Comparison of ENCODE assay signal across 8 cellular contexts in genomic region chrX:119234931-119235555, GRCh38. TPM values are rescaled to one million over a fixed set of nuclear protein-coding genes. Genes with fewer than 3 reads are reported as not detected.
DNase-seq lines count a peak whose midpoint lies in the region; FAIRE-seq and TF ChIP-seq lines count a peak whose summit lies in the region.

No MANE protein-coding gene starts in this region.

- FAIRE-seq in HTR-8/SVneo (lab: Jason Lieb, UNC): no peak

- TF ChIP-seq POLR2A in adrenal gland (IDR thresholded peaks at IDR 0.05): no peak

- H3K9me3 Mint-ChIP-seq in T-helper 1 cell treated with Interleukin-12 subunit alpha and Interleukin-12 subunit beta and Interleukin-4 antibody, amounts not matched to agents 30 μg/mL and 1 μg/mL, for 36 hours: no peaks in the 10 kb centered on the region

- no peak for TF ChIP-seq CTCF in adrenal gland (IDR thresholded peaks at IDR 0.05)

- peaks cover 34% of the 10 kb centered on the region for H3K27me3 Mint-ChIP-seq in T-helper 1 cell treated with Interleukin-12 subunit alpha and Interleukin-12 subunit beta and Interleukin-4 antibody, amounts not matched to agents 30 μg/mL and 1 μg/mL, for 36 hours (ENCODE audit: low read depth)

- H3K4me1 Mint-ChIP-seq in T-helper 1 cell treated with Interleukin-12 subunit alpha and Interleukin-12 subunit beta and Interleukin-4 antibody, amounts not matched to agents 30 μg/mL and 1 μg/mL, for 36 hours (ENCODE audit: low read depth): peaks cover 22% of the 10 kb centered on the region

- no peaks in the 10 kb centered on the region for H3K9me3 ChIP-seq in adrenal gland (replicated peaks in 1 of 3)
- peaks cover 5% of the 10 kb centered on the region for H3K9me3 ChIP-seq in iPS-18c (ENCODE audit: control insufficient read depth, insufficient read depth, low read length)
- no peaks in the 10 kb centered on the region for H3K9me3 ChIP-seq in subcutaneous abdominal adipose tissue (ENCODE audit: control insufficient read depth in 5 of 5, low read length in 5 of 5)

- H3K4me1 ChIP-seq in adrenal gland (replicated peaks in 1 of 2) (peaks cover 0 to 4% of the 10 kb centered on the region in 2 donors), subcutaneous abdominal adipose tissue (ENCODE audit: control insufficient read depth in 5 of 5, insufficient read depth in 5 of 5, low read length in 5 of 5) (peaks cover 0 to 40% (median 31%) of the 10 kb centered on the region in 5 donors)

- H3K9ac ChIP-seq in subcutaneous abdominal adipose tissue (ENCODE audit: low read length in 5 of 5): peak overlapping the region in 1 of 5 donors; percentile 58

- intact Hi-C loops in adrenal gland (cut with DNase I): no loop called here

- no peaks in the 10 kb centered on the region for H3K36me3 ChIP-seq in adrenal gland (replicated peaks in 1 of 2)
- no peaks in the 10 kb centered on the region for H3K36me3 ChIP-seq in subcutaneous abdominal adipose tissue (ENCODE audit: control insufficient read depth in 5 of 5, insufficient read depth in 5 of 5, low read length in 5 of 5)

- DNase-seq in T-helper 1 cell (no peak), adrenal gland (peak in 4 of 7 donors; percentile 18 to 47 (median 25)), HTR-8/SVneo (ENCODE audit: insufficient read length, low spot score) (no peak), COR-L47 (lab: John Stamatoyannopoulos, UW) (no peak), superior temporal gyrus (ENCODE audit: extremely low spot score) (no peak)

- H3K27me3 ChIP-seq in adrenal gland (peaks cover 2% of the 10 kb centered on the region), subcutaneous abdominal adipose tissue (ENCODE audit: control insufficient read depth in 5 of 5, insufficient read depth in 4 of 5, low read length in 5 of 5) (peaks cover 0 to 4% (median 0%) of the 10 kb centered on the region in 5 donors)

- 30 to 66% (median 50%) methylated on average over 6 to 10 of the region's 10 CpGs for WGBS in adrenal gland, 4 donors

- H3K4me3 Mint-ChIP-seq in T-helper 1 cell treated with Interleukin-12 subunit alpha and Interleukin-12 subunit beta and Interleukin-4 antibody, amounts not matched to agents 30 μg/mL and 1 μg/mL, for 36 hours: peak overlapping the region; percentile 91

- H3K4me3 ChIP-seq in adrenal gland: no peak overlapping the region
- H3K4me3 ChIP-seq in iPS-18c (ENCODE audit: insufficient read depth, low read depth, low read length): peak overlapping the region; percentile 47
- peak overlapping the region in 3 of 5 donors; percentile 39 to 77 (median 59) for H3K4me3 ChIP-seq in subcutaneous abdominal adipose tissue (ENCODE audit: low read depth in 1 of 5, low read length in 5 of 5)

- peak overlapping the region in 4 of 5 donors; percentile 45 to 88 (median 82) for H3K27ac ChIP-seq in adrenal gland
- H3K27ac ChIP-seq in subcutaneous abdominal adipose tissue (ENCODE audit: low read depth, low read length): peak overlapping the region; percentile 61

- no peak overlapping the region for H3K27ac Mint-ChIP-seq in T-helper 1 cell treated with Interleukin-12 subunit alpha and Interleukin-12 subunit beta and Interleukin-4 antibody, amounts not matched to agents 30 μg/mL and 1 μg/mL, for 36 hours

- peaks cover 7% of the 10 kb centered on the region for H3K36me3 Mint-ChIP-seq in T-helper 1 cell treated with Interleukin-12 subunit alpha and Interleukin-12 subunit beta and Interleukin-4 antibody, amounts not matched to agents 30 μg/mL and 1 μg/mL, for 36 hours (ENCODE audit: low read depth)

RNA-seq across cellular contexts. Expression of gene PGRMC1, which starts 1.0 kb away (rescaled TPM):
- 100 to 1,000 TPM; 165 to 434 (median 249) TPM for total RNA-seq in adrenal gland
- polyA plus RNA-seq in adrenal gland: 100 to 1,000 TPM in 2 of 3 donors, 10 to 100 TPM in 1; 82.8 to 637 (median 141) TPM

Comparison
In these comparisons a context has a peak if more than half of its experiments do, and no peak if none do; other contexts are left out.
1. DNase-seq: peak in adrenal gland (4 of 7); none in T-helper 1 cell (0 of 5), HTR-8/SVneo (single experiment), COR-L47 (single experiment) and superior temporal gyrus (single experiment).
2. H3K4me3 ChIP-seq: peak in iPS-18c (single experiment) and subcutaneous abdominal adipose tissue (3 of 5); none in adrenal gland (0 of 4).